In the genomic region with DNA sequence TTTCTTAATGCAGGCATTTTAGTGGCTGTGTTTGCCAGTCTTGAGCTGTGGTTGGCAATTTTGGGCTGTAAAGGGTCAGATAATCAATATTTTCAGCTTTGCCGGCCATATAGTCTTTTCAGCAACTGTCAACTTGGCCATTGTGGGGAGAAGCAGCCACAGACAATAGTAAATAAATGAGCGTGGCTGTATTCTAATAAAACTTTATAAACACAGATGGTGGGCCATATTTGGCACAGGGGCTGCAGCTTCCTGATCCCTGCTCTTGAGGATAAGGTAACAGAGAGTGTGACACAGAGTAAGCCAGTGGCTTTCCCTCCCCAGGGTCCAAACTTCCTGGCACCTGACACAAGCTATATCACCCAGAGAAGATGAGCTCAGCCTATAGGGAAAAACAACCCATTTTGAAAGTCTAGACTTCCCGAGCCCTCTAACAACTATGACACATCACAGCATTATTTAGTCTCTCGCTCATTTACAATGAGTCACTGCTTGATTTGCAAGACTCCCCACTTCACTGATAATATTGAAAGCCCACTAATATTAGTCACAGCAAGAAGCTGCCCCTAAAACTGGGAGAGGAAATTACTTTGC, we compare ENCODE assay signal across 9 cellular contexts.
A peak's percentile ranks its signal among the peaks of the same experiment; 100 is the strongest.
DNase-seq lines count a peak whose midpoint lies in the region; ATAC-seq, FAIRE-seq and TF ChIP-seq lines count a peak whose summit lies in the region.
"Had no signal": no experiment of that assay in that cellular context is flagged by ENCODE, and none has a peak within 500 bp of the region (broad histone marks: within the 10 kb centered on the region; RNA-seq: fewer than 3 reads in every experiment).

No MANE protein-coding gene starts in this region.

- H3K27ac ChIP-seq in A549 (peak overlapping the region; percentile 70 to 83), tibial artery (no peak overlapping the region)

- no peaks in the 10 kb centered on the region for H3K27me3 ChIP-seq in tibial artery

- H3K36me3 ChIP-seq in tibial artery: no peaks in the 10 kb centered on the region

- peak overlapping the region; percentile 75 for H3K4me2 ChIP-seq in A549

- H3K9me3 ChIP-seq in A549 (no peaks in the 10 kb centered on the region), tibial artery (no peaks in the 10 kb centered on the region)

- FAIRE-seq in A549 (lab: Jason Lieb, UNC): peak; percentile 68

- intact Hi-C loops in tibial artery (cut with DNase I; ENCODE audit: low total_unique reads): no loop called here

- POLR2A ChIA-PET in A549 (lab: Yijun Ruan, JAX): no interaction called here

- peak; percentile 94 to 95 for ATAC-seq in A549
- ATAC-seq in GM18868 (IDR thresholded peaks at IDR 0.05; ENCODE audit: unreplicated experiment): peak; percentile 80
- ATAC-seq in HG02973 (IDR thresholded peaks at IDR 0.05; ENCODE audit: unreplicated experiment): no peak
- no peak for ATAC-seq in GM21515 (IDR thresholded peaks at IDR 0.05; ENCODE audit: unreplicated experiment)

- H3K4me1 ChIP-seq in A549 (peaks cover 42% of the 10 kb centered on the region), tibial artery (no peaks in the 10 kb centered on the region)

- H3K4me3 ChIP-seq in A549 (0 out of 3 replicates have a peak overlapping the region, but pooled peaks have one; percentile 16), choroid plexus epithelial cell (ENCODE audit: low read depth, low read length) (no peak overlapping the region), tibial artery (no peak overlapping the region)

- 25% methylated on average over 4 of the region's 4 CpGs for WGBS in A549 (ENCODE audit: missing lambda C conversion rate)

- DNase-seq in A549 (ENCODE audit: low read depth in 1 of 2, low spot score in 1 of 2): peak; percentile 75 to 85
- peak; percentile 64 for DNase-seq in HPDE6-E6E7 (ENCODE audit: extremely low spot score)
- peak; percentile 89 for DNase-seq in choroid plexus epithelial cell (ENCODE audit: low read depth)
- DNase-seq in erythroblast (lab: John Stamatoyannopoulos, UW): no peak
- no peak for DNase-seq in tibial artery
- DNase-seq: Kasumi-1 had no signal

- CTCF ChIA-PET in A549 (lab: Yijun Ruan, JAX): interaction anchor here (0.6 to 1.2 kb wide), 2 partner anchors 23 to 38 kb away, joined by 3 to 4 read pairs; no protein-coding TSS in a partner anchor

- no peak for TF ChIP-seq EP300 in A549 (IDR thresholded peaks at IDR 0.05)

- TF ChIP-seq POLR2A in A549 (IDR thresholded peaks at IDR 0.05; ENCODE audit: low read length) (no peak), erythroblast (IDR thresholded peaks at IDR 0.05; ENCODE audit: low read length) (no peak)

- TF ChIP-seq CTCF in A549 (IDR thresholded peaks at IDR 0.05): no peak
- TF ChIP-seq CTCF in choroid plexus epithelial cell (conservative IDR thresholded peaks at IDR 0.05; ENCODE audit: low read depth, low read length): no peak
- no peak for TF ChIP-seq CTCF in tibial artery (IDR thresholded peaks at IDR 0.05)

- no peak for TF ChIP-seq RAD21 in A549 (conservative IDR thresholded peaks at IDR 0.05 in 1 of 2, IDR thresholded peaks at IDR 0.05 in 1 of 2)

TF ChIP-seq in A549, 52 proteins besides CTCF, POLR2A, EP300 and RAD21:
- no peak for TF ChIP-seq NPAS2 (CRISPR knock-in tag; IDR thresholded peaks at IDR 0.05; ENCODE audit: borderline replicate concordance)
- TF ChIP-seq, protein P1, sequence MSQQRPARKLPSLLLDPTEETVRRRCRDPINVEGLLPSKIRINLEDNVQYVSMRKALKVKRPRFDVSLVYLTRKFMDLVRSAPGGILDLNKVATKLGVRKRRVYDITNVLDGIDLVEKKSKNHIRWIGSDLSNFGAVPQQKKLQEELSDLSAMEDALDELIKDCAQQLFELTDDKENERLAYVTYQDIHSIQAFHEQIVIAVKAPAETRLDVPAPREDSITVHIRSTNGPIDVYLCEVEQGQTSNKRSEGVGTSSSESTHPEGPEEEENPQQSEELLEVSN (IDR thresholded peaks at IDR 0.05; ENCODE audit: borderline replicate concordance, low read depth): peak; percentile 63; the same call in 1 of the 2 replicates
- TF ChIP-seq TP53 (CRISPR knock-in tag; IDR thresholded peaks at IDR 0.05): no peak
- peak; percentile 87 for TF ChIP-seq JUNB (IDR thresholded peaks at IDR 0.05)
- TF ChIP-seq, protein P2, sequence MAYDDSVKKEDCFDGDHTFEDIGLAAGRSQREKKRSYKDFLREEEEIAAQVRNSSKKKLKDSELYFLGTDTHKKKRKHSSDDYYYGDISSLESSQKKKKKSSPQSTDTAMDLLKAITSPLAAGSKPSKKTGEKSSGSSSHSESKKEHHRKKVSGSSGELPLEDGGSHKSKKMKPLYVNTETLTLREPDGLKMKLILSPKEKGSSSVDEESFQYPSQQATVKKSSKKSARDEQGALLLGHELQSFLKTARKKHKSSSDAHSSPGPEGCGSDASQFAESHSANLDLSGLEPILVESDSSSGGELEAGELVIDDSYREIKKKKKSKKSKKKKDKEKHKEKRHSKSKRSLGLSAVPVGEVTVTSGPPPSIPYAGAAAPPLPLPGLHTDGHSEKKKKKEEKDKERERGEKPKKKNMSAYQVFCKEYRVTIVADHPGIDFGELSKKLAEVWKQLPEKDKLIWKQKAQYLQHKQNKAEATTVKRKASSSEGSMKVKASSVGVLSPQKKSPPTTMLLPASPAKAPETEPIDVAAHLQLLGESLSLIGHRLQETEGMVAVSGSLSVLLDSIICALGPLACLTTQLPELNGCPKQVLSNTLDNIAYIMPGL (CRISPR knock-in tag; IDR thresholded peaks at IDR 0.05; ENCODE audit: borderline replicate concordance): no peak
- TF ChIP-seq ZFP36 (IDR thresholded peaks at IDR 0.05; ENCODE audit: borderline replicate concordance, partially characterized antibody): no peak
- peak in 1 of 2 experiments; percentile 57; a peak in 1 of 4 replicates for TF ChIP-seq CEBPB (IDR thresholded peaks at IDR 0.05)
- TF ChIP-seq PHF8 (IDR thresholded peaks at IDR 0.05; ENCODE audit: borderline replicate concordance, low read depth): no peak
- TF ChIP-seq TFCP2L1 (CRISPR knock-in tag; IDR thresholded peaks at IDR 0.05): no peak
- TF ChIP-seq JUN (IDR thresholded peaks at IDR 0.05): no peak
- peak; percentile 61; the same call in 1 of the 2 replicates for TF ChIP-seq GATA3 (IDR thresholded peaks at IDR 0.05; ENCODE audit: borderline replicate concordance)
- TF ChIP-seq CBX8 (IDR thresholded peaks at IDR 0.05): no peak
- TF ChIP-seq RFX5 (IDR thresholded peaks at IDR 0.05): no peak
- TF ChIP-seq HEYL (CRISPR knock-in tag; IDR thresholded peaks at IDR 0.05): no peak
- no peak for TF ChIP-seq HOXB13 (CRISPR knock-in tag; IDR thresholded peaks at IDR 0.05; ENCODE audit: low read depth)
- TF ChIP-seq, protein P3, sequence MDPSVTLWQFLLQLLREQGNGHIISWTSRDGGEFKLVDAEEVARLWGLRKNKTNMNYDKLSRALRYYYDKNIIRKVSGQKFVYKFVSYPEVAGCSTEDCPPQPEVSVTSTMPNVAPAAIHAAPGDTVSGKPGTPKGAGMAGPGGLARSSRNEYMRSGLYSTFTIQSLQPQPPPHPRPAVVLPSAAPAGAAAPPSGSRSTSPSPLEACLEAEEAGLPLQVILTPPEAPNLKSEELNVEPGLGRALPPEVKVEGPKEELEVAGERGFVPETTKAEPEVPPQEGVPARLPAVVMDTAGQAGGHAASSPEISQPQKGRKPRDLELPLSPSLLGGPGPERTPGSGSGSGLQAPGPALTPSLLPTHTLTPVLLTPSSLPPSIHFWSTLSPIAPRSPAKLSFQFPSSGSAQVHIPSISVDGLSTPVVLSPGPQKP (IDR thresholded peaks at IDR 0.05; ENCODE audit: low read depth, low read length): no peak
- TF ChIP-seq, protein P4, sequence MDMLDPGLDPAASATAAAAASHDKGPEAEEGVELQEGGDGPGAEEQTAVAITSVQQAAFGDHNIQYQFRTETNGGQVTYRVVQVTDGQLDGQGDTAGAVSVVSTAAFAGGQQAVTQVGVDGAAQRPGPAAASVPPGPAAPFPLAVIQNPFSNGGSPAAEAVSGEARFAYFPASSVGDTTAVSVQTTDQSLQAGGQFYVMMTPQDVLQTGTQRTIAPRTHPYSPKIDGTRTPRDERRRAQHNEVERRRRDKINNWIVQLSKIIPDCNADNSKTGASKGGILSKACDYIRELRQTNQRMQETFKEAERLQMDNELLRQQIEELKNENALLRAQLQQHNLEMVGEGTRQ (IDR thresholded peaks at IDR 0.05): peak; percentile 20
- TF ChIP-seq, protein P5, sequence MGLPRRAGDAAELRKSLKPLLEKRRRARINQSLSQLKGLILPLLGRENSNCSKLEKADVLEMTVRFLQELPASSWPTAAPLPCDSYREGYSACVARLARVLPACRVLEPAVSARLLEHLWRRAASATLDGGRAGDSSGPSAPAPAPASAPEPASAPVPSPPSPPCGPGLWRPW (IDR thresholded peaks at IDR 0.05): no peak
- TF ChIP-seq CHD2 (IDR thresholded peaks at IDR 0.05; ENCODE audit: low read length, partially characterized antibody): no peak
- TF ChIP-seq BHLHE40 (IDR thresholded peaks at IDR 0.05; ENCODE audit: low read depth, low read length): no peak
- TF ChIP-seq FOXS1 (CRISPR knock-in tag; IDR thresholded peaks at IDR 0.05): no peak
- TF ChIP-seq NFE2L2 (conservative IDR thresholded peaks at IDR 0.05; ENCODE audit: low read length): no peak
- no peak for TF ChIP-seq MYC (IDR thresholded peaks at IDR 0.05; ENCODE audit: borderline replicate concordance, low read length)
- TF ChIP-seq FOSL2 (IDR thresholded peaks at IDR 0.05): peak; percentile 87
- TF ChIP-seq FOSL2 (CRISPR knock-in tag; IDR thresholded peaks at IDR 0.05): peak; percentile 96

Comparison
In these comparisons a context has a peak if more than half of its experiments do, and no peak if none do; other contexts are left out.
1. ATAC-seq: peak in A549 (2 of 2) and GM18868 (single experiment); none in HG02973 (single experiment) and GM21515 (single experiment).
2. DNase-seq: peak in A549 (2 of 2), HPDE6-E6E7 (single experiment) and choroid plexus epithelial cell (single experiment); none in erythroblast (0 of 2) and tibial artery (0 of 2).
3. H3K27ac ChIP-seq: peak in A549 (2 of 2); none in tibial artery (0 of 2).